Comparison of ENCODE assay signal across 8 cellular contexts in genomic region chr2:72859831-72860262, GRCh38. TPM values are rescaled to one million over a fixed set of nuclear protein-coding genes. Genes with fewer than 3 reads are reported as not detected.
DNase-seq lines count a peak whose midpoint lies in the region; ATAC-seq, FAIRE-seq and TF ChIP-seq lines count a peak whose summit lies in the region.

No MANE protein-coding gene starts in this region.

- dilution Hi-C loops in endothelial cell of umbilical vein (cut with MboI; ENCODE audit: extremely low pct_ligation_motif_present, low sequenced_read_pairs): no loop called here

- peak; percentile 49 for ATAC-seq in GM18508 (IDR thresholded peaks at IDR 0.05; ENCODE audit: insufficient read depth, unreplicated experiment)
- peak; percentile 54 for ATAC-seq in HG03378 (IDR thresholded peaks at IDR 0.05; ENCODE audit: unreplicated experiment)
- ATAC-seq in naive thymus-derived CD8-positive, alpha-beta T cell: peak; percentile 75 to 78

- H2AFZ ChIP-seq in endothelial cell of umbilical vein (ENCODE audit: low read depth, low read length): no peak overlapping the region

- no peak for TF ChIP-seq EP300 in stomach (IDR thresholded peaks at IDR 0.05)

- H4K20me1 ChIP-seq in endothelial cell of umbilical vein (replicated peaks; ENCODE audit: control insufficient read depth, extremely low read depth, insufficient read depth, low read length): no peaks in the 10 kb centered on the region

- H3K9ac ChIP-seq in endothelial cell of umbilical vein (replicated peaks; ENCODE audit: extremely low read depth, insufficient read depth, low read length): no peak overlapping the region

- H3K9me1 ChIP-seq in endothelial cell of umbilical vein (replicated peaks; ENCODE audit: control insufficient read depth, extremely low read depth, insufficient read depth, low read length): no peaks in the 10 kb centered on the region

- intact Hi-C loops in endothelial cell of umbilical vein (cut with micrococcal nuclease) (loop anchor here (1.0 to 10.0 kb wide), 3 partner anchors 48 to 255 kb away; no protein-coding TSS in a partner anchor), stomach (cut with DNase I; ENCODE audit: low total_unique reads) (loop anchor here (5.0 kb wide), 1 partner anchor 88 kb away; no protein-coding TSS in a partner anchor)

- no TSS peak for BruUV-seq in endothelial cell of umbilical vein (replicated peaks; lab: Mats Ljungman, UMichigan)

- in situ Hi-C loops in ACHN (cut with HindIII; ENCODE audit: low pct_ligation_motif_present, low pct_unique_long_range_greater_than_20kb, low sequenced_read_pairs): no loop called here

- H3K4me3 Mint-ChIP-seq in naive thymus-derived CD8-positive, alpha-beta T cell: no peak overlapping the region

- no peak overlapping the region for H3K27ac ChIP-seq in endothelial cell of umbilical vein (ENCODE audit: insufficient read depth, low read depth, low read length)
- no peak overlapping the region for H3K27ac ChIP-seq in stomach

- no peaks in the 10 kb centered on the region for H3K79me2 ChIP-seq in endothelial cell of umbilical vein (ENCODE audit: control insufficient read depth, insufficient read depth, low read length)

- H3K27ac Mint-ChIP-seq in naive thymus-derived CD8-positive, alpha-beta T cell: no peak overlapping the region

- H3K36me3 ChIP-seq in endothelial cell of umbilical vein (ENCODE audit: control insufficient read depth in 2 of 2, extremely low read depth in 1 of 2, insufficient read depth in 2 of 2, low read length in 2 of 2): no peaks in the 10 kb centered on the region
- no peaks in the 10 kb centered on the region for H3K36me3 ChIP-seq in stomach

- H3K9me3 ChIP-seq in endothelial cell of umbilical vein (replicated peaks; ENCODE audit: control insufficient read depth, insufficient read depth, low read length): no peaks in the 10 kb centered on the region
- no peaks in the 10 kb centered on the region for H3K9me3 ChIP-seq in stomach

- H3K4me3 ChIP-seq in endothelial cell of umbilical vein (replicated peaks in 1 of 3; ENCODE audit: insufficient read depth in 1 of 3, low read depth in 1 of 3, low read length in 3 of 3) (no peak overlapping the region), stomach (no peak overlapping the region)

- peaks cover 6% of the 10 kb centered on the region for H3K4me1 ChIP-seq in endothelial cell of umbilical vein (ENCODE audit: control insufficient read depth, extremely low read depth, insufficient read depth, low read length)
- H3K4me1 ChIP-seq in stomach: peaks cover 4 to 13% (median 11%) of the 10 kb centered on the region in 4 donors

- 0 to 1% (median 1%) methylated on average over 3 of the region's 3 CpGs for WGBS in stomach, 5 donors

- peaks cover 31 to 75% (median 61%) of the 10 kb centered on the region in 5 donors for H3K27me3 Mint-ChIP-seq in naive thymus-derived CD8-positive, alpha-beta T cell

- POLR2A ChIA-PET in endothelial cell of umbilical vein (lab: Charles Lee): no interaction called here
- POLR2A ChIA-PET in naive thymus-derived CD8-positive, alpha-beta T cell (lab: Charles Lee): interaction anchor here (0.6 to 0.7 kb wide), 3 partner anchors 20 to 751 kb away, joined by 3 to 7 read pairs (median 6); no protein-coding TSS in a partner anchor

- TF ChIP-seq POLR2A in endothelial cell of umbilical vein (IDR thresholded peaks at IDR 0.05; ENCODE audit: low read depth, low read length): no peak
- no peak for TF ChIP-seq POLR2A in stomach (IDR thresholded peaks at IDR 0.05)

- peaks cover 5 to 14% (median 10%) of the 10 kb centered on the region in 4 donors for H3K4me1 Mint-ChIP-seq in naive thymus-derived CD8-positive, alpha-beta T cell

- no peaks in the 10 kb centered on the region for H3K36me3 Mint-ChIP-seq in naive thymus-derived CD8-positive, alpha-beta T cell

- peak; percentile 89 for FAIRE-seq in endothelial cell of umbilical vein (lab: Jason Lieb, UNC)

- no peaks in the 10 kb centered on the region for H3K9me3 Mint-ChIP-seq in naive thymus-derived CD8-positive, alpha-beta T cell

- H3K4me2 ChIP-seq in endothelial cell of umbilical vein (ENCODE audit: insufficient read depth, low read length): no peak overlapping the region

- H3K27me3 ChIP-seq in endothelial cell of umbilical vein (ENCODE audit: control insufficient read depth in 2 of 2, insufficient read depth in 2 of 2, low read length in 2 of 2) (peaks cover 24 to 41% of the 10 kb centered on the region in 2 experiments), stomach (peaks cover 0 to 61% (median 10%) of the 10 kb centered on the region in 3 donors)

- TF ChIP-seq CTCF in endothelial cell of umbilical vein (IDR thresholded peaks at IDR 0.05; ENCODE audit: extremely low read depth in 1 of 2, insufficient read depth in 1 of 2, low read depth in 1 of 2, low read length in 2 of 2): peak; percentile 61 to 68
- TF ChIP-seq CTCF in stomach (IDR thresholded peaks at IDR 0.05): peak in 4 of 7 experiments; percentile 32 to 60 (median 48)

- DNase-seq in ACHN: peak; percentile 70
- peak; percentile 15 for DNase-seq in NCI-H748 treated with DMSO at 0.1 percent for 48 hours (lab: John Stamatoyannopoulos, UW)
- peak; percentile 23 to 28 for DNase-seq in activated CD8-positive, alpha-beta memory T cell treated with anti-CD3 and anti-CD28 coated beads for 4 hours (ENCODE audit: low read depth in 2 of 2)
- peak; percentile 71 for DNase-seq in endothelial cell of umbilical vein (ENCODE audit: low read depth, low spot score)
- peak; percentile 13 to 77 (median 54) for DNase-seq in naive thymus-derived CD8-positive, alpha-beta T cell
- peak; percentile 79 for DNase-seq in stomach

- CTCF ChIA-PET in endothelial cell of umbilical vein (lab: Charles Lee): interaction anchor here (0.5 to 6.2 kb wide), 27 partner anchors 9 to 1292 kb away, joined by 3 to 118 read pairs (median 4); partner anchors contain the start of gene SPR

TF ChIP-seq in endothelial cell of umbilical vein, 7 proteins besides CTCF, POLR2A, EP300 and RAD21:
- TF ChIP-seq EZH2 (IDR thresholded peaks at IDR 0.05; ENCODE audit: borderline replicate concordance, low read depth, low read length, severe bottlenecking): no peak
- no peak for TF ChIP-seq POLR2AphosphoS5 (IDR thresholded peaks at IDR 0.05; ENCODE audit: insufficient read depth, low read depth, low read length)
- no peak for TF ChIP-seq FOS (IDR thresholded peaks at IDR 0.05; ENCODE audit: borderline replicate concordance, insufficient read depth, low read length)
- no peak for TF ChIP-seq MYC (IDR thresholded peaks at IDR 0.05; ENCODE audit: low read depth, low read length)
- no peak for TF ChIP-seq JUN (IDR thresholded peaks at IDR 0.05; ENCODE audit: borderline replicate concordance, insufficient read depth, insufficient read length, low read depth)
- no peak for TF ChIP-seq GATA2 (IDR thresholded peaks at IDR 0.05; ENCODE audit: insufficient read depth, insufficient read length, low read depth, low read length)
- TF ChIP-seq MAX (IDR thresholded peaks at IDR 0.05; ENCODE audit: insufficient read depth, insufficient read length): no peak
TF ChIP-seq in endothelial cell of umbilical vein: peak in this region for 0.

RNA-seq across cellular contexts. Expression of gene SPR, which starts 27.4 kb away (rescaled TPM):
- total RNA-seq in endothelial cell of umbilical vein (26.3 and 27.6 TPM in 2 replicates), stomach (100 to 1,000 TPM in 1 of 5 donors, 10 to 100 TPM in 4; 11.7 to 133 (median 63.8) TPM)
- polyA plus RNA-seq in endothelial cell of umbilical vein (18.1 and 22.0 TPM in 2 replicates), stomach (10 to 100 TPM; 42.2 to 49.2 (median 48.9) TPM)
- 28.4 and 29.2 TPM in 2 replicates for polyA plus RNA-seq in endothelial cell of umbilical vein (2011; cell fraction: cytosol; rRNA removed)
- 10.2 and 11.0 TPM in 2 replicates for polyA plus RNA-seq in endothelial cell of umbilical vein (2011; cell fraction: nucleus; rRNA removed)
- 47.9 and 52.8 TPM in 2 replicates for polyA plus RNA-seq in endothelial cell of umbilical vein (2012)
- polyA minus RNA-seq in endothelial cell of umbilical vein: 13.4 and 15.0 TPM in 2 replicates
- 17.0 TPM for polyA minus RNA-seq in endothelial cell of umbilical vein (2011; cell fraction: cytosol; rRNA and poly(A)+ RNA removed)
- polyA minus RNA-seq in endothelial cell of umbilical vein (2011; cell fraction: nucleus; rRNA and poly(A)+ RNA removed): 1.5 and 1.7 TPM in 2 replicates
- total RNA-seq in naive thymus-derived CD8-positive, alpha-beta T cell: under 1 TPM in 1 of 2 experiments, not detected in 1; 0.52 TPM
- 1 to 10 TPM in 1 of 3 donors, under 1 TPM in 1, not detected in 1; 0.63 to 1.8 TPM for polyA plus RNA-seq in naive thymus-derived CD8-positive, alpha-beta T cell

RNA-seq across cellular contexts. Expression of gene EXOC6B, which starts 34.0 kb away (rescaled TPM):
- total RNA-seq in endothelial cell of umbilical vein (23.6 and 34.8 TPM in 2 replicates), stomach (10 to 100 TPM; 26.1 to 57.2 (median 35.7) TPM)
- polyA plus RNA-seq in endothelial cell of umbilical vein (9.0 and 10.8 TPM in 2 replicates), stomach (1 to 10 TPM; 3.4 to 5.2 (median 3.9) TPM)
- polyA plus RNA-seq in endothelial cell of umbilical vein (2011; cell fraction: cytosol; rRNA removed): 8.9 and 9.1 TPM in 2 replicates
- 17.6 and 18.4 TPM in 2 replicates for polyA plus RNA-seq in endothelial cell of umbilical vein (2011; cell fraction: nucleus; rRNA removed)
- 17.8 and 19.3 TPM in 2 replicates for polyA plus RNA-seq in endothelial cell of umbilical vein (2012)
- polyA minus RNA-seq in endothelial cell of umbilical vein: 33.5 and 36.4 TPM in 2 replicates
- 15.7 TPM for polyA minus RNA-seq in endothelial cell of umbilical vein (2011; cell fraction: cytosol; rRNA and poly(A)+ RNA removed)
- 44.0 and 54.7 TPM in 2 replicates for polyA minus RNA-seq in endothelial cell of umbilical vein (2011; cell fraction: nucleus; rRNA and poly(A)+ RNA removed)
- total RNA-seq in naive thymus-derived CD8-positive, alpha-beta T cell: 10 to 100 TPM; 19.5 to 20.1 TPM
- 1 to 10 TPM; 3.3 to 3.4 (median 3.3) TPM for polyA plus RNA-seq in naive thymus-derived CD8-positive, alpha-beta T cell

RNA-seq across cellular contexts. Expression of gene EMX1, which starts 57.5 kb away (rescaled TPM):
- not detected in 2 replicates for total RNA-seq in endothelial cell of umbilical vein
- not detected in 2 replicates for polyA plus RNA-seq in endothelial cell of umbilical vein
- not detected in 2 replicates for polyA plus RNA-seq in endothelial cell of umbilical vein (2011; cell fraction: cytosol; rRNA removed)
- not detected in 2 replicates for polyA plus RNA-seq in endothelial cell of umbilical vein (2011; cell fraction: nucleus; rRNA removed)
- polyA plus RNA-seq in endothelial cell of umbilical vein (2012): not detected in 2 replicates
- polyA minus RNA-seq in endothelial cell of umbilical vein: not detected in 2 replicates
- polyA minus RNA-seq in endothelial cell of umbilical vein (2011; cell fraction: cytosol; rRNA and poly(A)+ RNA removed): not detected
- polyA minus RNA-seq in endothelial cell of umbilical vein (2011; cell fraction: nucleus; rRNA and poly(A)+ RNA removed): not detected in 2 replicates
- total RNA-seq in naive thymus-derived CD8-positive, alpha-beta T cell: not detected
- not detected for polyA plus RNA-seq in naive thymus-derived CD8-positive, alpha-beta T cell
- 10 to 100 TPM in 1 of 5 donors, not detected in 4; 32.1 TPM for total RNA-seq in stomach
- under 1 TPM in 2 of 3 donors, not detected in 1; 0.18 to 0.62 TPM for polyA plus RNA-seq in stomach

Comparison
In these comparisons a context has a peak if more than half of its experiments do, and no peak if none do; other contexts are left out.
1. DNase-seq: peak in every context shown above with its lines; median percentile 79 in stomach; 71 in endothelial cell of umbilical vein; 70 in ACHN; 54 in naive thymus-derived CD8-positive, alpha-beta T cell; 26 in activated CD8-positive, alpha-beta memory T cell treated with anti-CD3 and anti-CD28 coated beads for 4 hours; 15 in NCI-H748 treated with DMSO at 0.1 percent for 48 hours.
2. RNA of gene SPR, which starts 27.4 kb away (total RNA-seq): 11.7 to 133 TPM in stomach and 26.3 to 27.6 TPM in endothelial cell of umbilical vein; 0.52 TPM in naive thymus-derived CD8-positive, alpha-beta T cell; every median in the first group is over 4 times any median in the second.
3. Peak in every context shown above with its lines, with median percentiles within 50 percentile points of each other: ATAC-seq.